Comparison of ENCODE assay signal across 18 cellular contexts in the genomic region with DNA sequence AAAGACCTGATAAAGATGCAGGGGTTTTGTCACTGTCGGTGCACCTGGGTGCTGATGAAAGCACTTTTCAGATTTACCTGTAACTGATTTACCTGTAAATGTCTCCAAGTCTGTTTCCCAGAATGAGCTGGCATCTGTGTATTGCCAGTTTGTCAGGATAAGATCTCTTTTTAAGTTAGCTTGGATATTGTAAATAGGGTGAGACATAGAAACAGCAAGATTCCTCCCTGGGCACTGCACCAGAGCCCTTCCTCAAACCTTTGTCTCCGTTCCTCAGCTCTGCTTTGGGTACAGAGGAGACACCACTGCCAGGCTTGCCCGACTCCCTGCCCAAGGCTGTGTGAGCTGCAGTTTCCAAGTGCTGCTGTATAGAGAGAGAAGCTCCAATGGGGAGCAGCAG.
DNase-seq lines count a peak whose midpoint lies in the region; TF ChIP-seq lines count a peak whose summit lies in the region.
"Had no signal": no experiment of that assay in that cellular context is flagged by ENCODE, and none has a peak within 500 bp of the region (broad histone marks: within the 10 kb centered on the region; RNA-seq: fewer than 3 reads in every experiment).

No MANE protein-coding gene starts in this region.

- H3K27me3 ChIP-seq in H9 (ENCODE audit: insufficient read depth, low read length) = no peaks in the 10 kb centered on the region
- H3K27me3 ChIP-seq in neural progenitor cell = no peaks in the 10 kb centered on the region
- H3K27me3 ChIP-seq: BLaER1 treated with 17β-estradiol and CSF1 and Interleukin-3, amounts not matched to agents 10 nM and 100 nM had no signal

- no peaks in the 10 kb centered on the region for H3K79me1 ChIP-seq in H9 (ENCODE audit: insufficient read depth, low read depth, low read length, poor library complexity, severe bottlenecking)

- H3K4me3 Mint-ChIP-seq in H9 = no peak overlapping the region
- no peak overlapping the region for H3K4me3 Mint-ChIP-seq in neural progenitor cell
- no peak overlapping the region for H3K4me3 Mint-ChIP-seq in type B pancreatic cell
- no peak overlapping the region for H3K4me3 Mint-ChIP-seq in activated T-helper 1 cell treated with anti-CD3 and anti-CD28 coated beads, Interleukin-12 subunit alpha, Interleukin-12 subunit beta, Interleukin-2, Interleukin-4 antibody, amounts not matched to agents 30 ng/mL and 10 ng/mL and 1 ng/mL, durations not matched to agents 14 hours and 24 hours and 36 hours
- H3K4me3 Mint-ChIP-seq: B cell; CD4-positive, CD25-positive, alpha-beta regulatory T cell; CD8-positive, alpha-beta memory T cell; GM23338; HFFc6 had no signal

- no peak overlapping the region for H4K8ac ChIP-seq in H9 (replicated peaks; ENCODE audit: insufficient read length, low read depth, low read length)

- no peak overlapping the region for H3T11ph ChIP-seq in H9 (ENCODE audit: low read length)

- H3K4ac ChIP-seq in H9 (ENCODE audit: low read depth, low read length) = no peak overlapping the region

- no peaks in the 10 kb centered on the region for H3K23me2 ChIP-seq in H9 (ENCODE audit: insufficient read length, low read depth, low read length, poor library complexity, severe bottlenecking)

- H2AK5ac ChIP-seq in H9 (ENCODE audit: insufficient read length, low read length) = no peak overlapping the region

- H3K4me2 ChIP-seq in H9 (ENCODE audit: insufficient read depth, insufficient read length, low read length) (no peak overlapping the region), neural progenitor cell (no peak overlapping the region)
- H3K4me2 ChIP-seq: BLaER1 treated with 17β-estradiol and CSF1 and Interleukin-3, amounts not matched to agents 10 nM and 100 nM; GM23338 had no signal

- H3K56ac ChIP-seq in H9 (ENCODE audit: insufficient read length, low read depth, low read length) = no peak overlapping the region

- H3K36me3 ChIP-seq in neural progenitor cell = no peaks in the 10 kb centered on the region

- H3K4me1 ChIP-seq in H9 (ENCODE audit: insufficient read depth, low read length) (no peaks in the 10 kb centered on the region; the same call in 1 of the 2 replicates), neural progenitor cell (peaks cover 3% of the 10 kb centered on the region)
- H3K4me1 ChIP-seq: BLaER1 treated with 17β-estradiol and CSF1 and Interleukin-3, amounts not matched to agents 10 nM and 100 nM had no signal

- H3K9me3 ChIP-seq in H9 (ENCODE audit: control insufficient read depth, low read depth, low read length) (no peaks in the 10 kb centered on the region), neural progenitor cell (ENCODE audit: low read depth) (no peaks in the 10 kb centered on the region)
- H3K9me3 ChIP-seq: BLaER1 treated with 17β-estradiol and CSF1 and Interleukin-3, amounts not matched to agents 10 nM and 100 nM had no signal

- no peak overlapping the region for H3K23ac ChIP-seq in H9 (ENCODE audit: insufficient read length, low read depth, low read length)

- H3K27me3 Mint-ChIP-seq in H9 (ENCODE audit: low read depth) (no peaks in the 10 kb centered on the region), neural progenitor cell (ENCODE audit: insufficient read depth, low read depth) (no peaks in the 10 kb centered on the region), type B pancreatic cell (no peaks in the 10 kb centered on the region)
- H3K27me3 Mint-ChIP-seq in activated T-helper 1 cell treated with anti-CD3 and anti-CD28 coated beads, Interleukin-12 subunit alpha, Interleukin-12 subunit beta, Interleukin-2, Interleukin-4 antibody, amounts not matched to agents 30 ng/mL and 10 ng/mL and 1 ng/mL, durations not matched to agents 14 hours and 24 hours and 36 hours (ENCODE audit: insufficient read depth) = no peaks in the 10 kb centered on the region
- H3K27me3 Mint-ChIP-seq: B cell; CD4-positive, CD25-positive, alpha-beta regulatory T cell; CD8-positive, alpha-beta memory T cell had no signal

- H3K9me3 Mint-ChIP-seq in H9 (no peaks in the 10 kb centered on the region), neural progenitor cell (no peaks in the 10 kb centered on the region), type B pancreatic cell (no peaks in the 10 kb centered on the region)
- no peaks in the 10 kb centered on the region for H3K9me3 Mint-ChIP-seq in activated T-helper 1 cell treated with anti-CD3 and anti-CD28 coated beads, Interleukin-12 subunit alpha, Interleukin-12 subunit beta, Interleukin-2, Interleukin-4 antibody, amounts not matched to agents 30 ng/mL and 10 ng/mL and 1 ng/mL, durations not matched to agents 14 hours and 24 hours and 36 hours
- H3K9me3 Mint-ChIP-seq: CD8-positive, alpha-beta memory T cell; GM23338; HFFc6 had no signal

- H2BK120ac ChIP-seq in H9 (ENCODE audit: low read depth, low read length, poor library complexity, severe bottlenecking) = no peak overlapping the region

- H2AFZ ChIP-seq in H9 (ENCODE audit: low read length) (no peak overlapping the region), neural progenitor cell (replicated peaks) (no peak overlapping the region)
- H2AFZ ChIP-seq: GM23338 had no signal

- no peak overlapping the region; the same call in 1 of the 2 replicates for H3K14ac ChIP-seq in H9 (ENCODE audit: insufficient read depth, low read length)

- H3K79me2 ChIP-seq in H9 (ENCODE audit: insufficient read depth, low read length) = no peaks in the 10 kb centered on the region
- H3K79me2 ChIP-seq in neural progenitor cell (ENCODE audit: low read depth) = no peaks in the 10 kb centered on the region

- intact Hi-C loops in activated T-helper 1 cell treated with anti-CD3 and anti-CD28 coated beads, Interleukin-12 subunit alpha, Interleukin-12 subunit beta, Interleukin-2, Interleukin-4 antibody, amounts not matched to agents 30 ng/mL and 10 ng/mL and 1 ng/mL, durations not matched to agents 14 hours and 24 hours and 36 hours (cut with micrococcal nuclease) = no loop called here

- H2BK5ac ChIP-seq in H9 (ENCODE audit: insufficient read length, low read length) = no peak overlapping the region

- H3K9ac ChIP-seq in H9 (ENCODE audit: extremely low read depth, insufficient read length, low read length) (no peak overlapping the region), neural progenitor cell (no peak overlapping the region)
- H3K9ac ChIP-seq: BLaER1 treated with 17β-estradiol and CSF1 and Interleukin-3, amounts not matched to agents 10 nM and 100 nM had no signal

- peaks cover 12 to 13% of the 10 kb centered on the region in 2 experiments for H3K4me1 Mint-ChIP-seq in H9
- peaks cover 9% of the 10 kb centered on the region for H3K4me1 Mint-ChIP-seq in neural progenitor cell
- peaks cover 6% of the 10 kb centered on the region for H3K4me1 Mint-ChIP-seq in type B pancreatic cell (ENCODE audit: unreplicated experiment)
- H3K4me1 Mint-ChIP-seq in activated T-helper 1 cell treated with anti-CD3 and anti-CD28 coated beads, Interleukin-12 subunit alpha, Interleukin-12 subunit beta, Interleukin-2, Interleukin-4 antibody, amounts not matched to agents 30 ng/mL and 10 ng/mL and 1 ng/mL, durations not matched to agents 14 hours and 24 hours and 36 hours (ENCODE audit: low read depth) = no peaks in the 10 kb centered on the region
- H3K4me1 Mint-ChIP-seq: B cell; CD8-positive, alpha-beta memory T cell had no signal

- H2BK12ac ChIP-seq in H9 (ENCODE audit: insufficient read length, low read depth, low read length) = no peak overlapping the region

- H4K20me1 ChIP-seq in H9 (ENCODE audit: control insufficient read depth, insufficient read depth, insufficient read length) (no peaks in the 10 kb centered on the region), neural progenitor cell (ENCODE audit: low read depth) (no peaks in the 10 kb centered on the region)
- H4K20me1 ChIP-seq: BLaER1 treated with 17β-estradiol and CSF1 and Interleukin-3, amounts not matched to agents 10 nM and 100 nM had no signal

- H2BK15ac ChIP-seq in H9 (ENCODE audit: low read depth, low read length) = no peak overlapping the region

- H3F3A ChIP-seq in neural progenitor cell (ENCODE audit: low read depth) = no peaks in the 10 kb centered on the region

- POLR2A ChIA-PET in RWPE1 (lab: Yijun Ruan, JAX; ENCODE audit: low non-redundant PET) = no interaction called here

- DNase-seq in H9 (no peak), neural progenitor cell (ENCODE audit: low spot score) (no peak), type B pancreatic cell (ENCODE audit: extremely low spot score, unreplicated experiment) (no peak), RWPE1 (ENCODE audit: low spot score) (no peak)
- no peak for DNase-seq in activated T-helper 1 cell treated with anti-CD3 and anti-CD28 coated beads, Interleukin-12 subunit alpha, Interleukin-12 subunit beta, Interleukin-2, Interleukin-4 antibody, amounts not matched to agents 30 ng/mL and 10 ng/mL and 1 ng/mL, durations not matched to agents 14 hours and 24 hours and 36 hours (ENCODE audit: low spot score)
- no peak for DNase-seq in stimulated activated CD4-positive, alpha-beta T cell treated with anti-CD3 and anti-CD28 coated beads, Interleukin-4, amount 100 ng/mL, for 4 hours
- DNase-seq: CD4-positive, CD25-positive, alpha-beta regulatory T cell; CD8-positive, alpha-beta memory T cell; COR-L47; DMS 273 treated with DMSO at 0.1 percent for 48 hours; DMS53; DND-41; HFFc6 had no signal

- H3K27ac ChIP-seq in H9 (ENCODE audit: insufficient read length, low read depth, low read length) (no peak overlapping the region), angular gyrus (ENCODE audit: low read depth, low read length) (peak overlapping the region; percentile 31), neural progenitor cell (no peak overlapping the region), RWPE1 (no peak overlapping the region)
- H3K27ac ChIP-seq: BLaER1 treated with 17β-estradiol and CSF1 and Interleukin-3, amounts not matched to agents 10 nM and 100 nM; HL-60 had no signal

- peak overlapping the region in 2 of 3 experiments; percentile 64 to 90; a peak in 1 of 7 replicates for H3K27ac Mint-ChIP-seq in H9
- peak overlapping the region; percentile 72 for H3K27ac Mint-ChIP-seq in neural progenitor cell
- H3K27ac Mint-ChIP-seq in type B pancreatic cell = peak overlapping the region; percentile 39
- H3K27ac Mint-ChIP-seq in activated T-helper 1 cell treated with anti-CD3 and anti-CD28 coated beads, Interleukin-12 subunit alpha, Interleukin-12 subunit beta, Interleukin-2, Interleukin-4 antibody, amounts not matched to agents 30 ng/mL and 10 ng/mL and 1 ng/mL, durations not matched to agents 14 hours and 24 hours and 36 hours = no peak overlapping the region
- H3K27ac Mint-ChIP-seq: B cell; CD8-positive, alpha-beta memory T cell; GM23338; HFFc6 had no signal

- H3K36me3 Mint-ChIP-seq in H9 (ENCODE audit: insufficient read depth in 1 of 3, low read depth in 3 of 3) = peaks cover 0 to 2% (median 2%) of the 10 kb centered on the region in 3 experiments; a peak in 2 of 7 replicates
- no peaks in the 10 kb centered on the region for H3K36me3 Mint-ChIP-seq in neural progenitor cell
- H3K36me3 Mint-ChIP-seq in type B pancreatic cell = peaks cover 14% of the 10 kb centered on the region
- no peaks in the 10 kb centered on the region for H3K36me3 Mint-ChIP-seq in activated T-helper 1 cell treated with anti-CD3 and anti-CD28 coated beads, Interleukin-12 subunit alpha, Interleukin-12 subunit beta, Interleukin-2, Interleukin-4 antibody, amounts not matched to agents 30 ng/mL and 10 ng/mL and 1 ng/mL, durations not matched to agents 14 hours and 24 hours and 36 hours (ENCODE audit: low read depth)

- H4K91ac ChIP-seq in H9 (ENCODE audit: insufficient read length, low read depth, low read length) = no peak overlapping the region

- H3K18ac ChIP-seq in H9 (ENCODE audit: insufficient read length, low read depth, low read length) = no peak overlapping the region

- no peak overlapping the region for H2BK20ac ChIP-seq in H9 (ENCODE audit: low read depth, low read length, poor library complexity, severe bottlenecking)

- no peak for TF ChIP-seq CTCF in H9 (conservative IDR thresholded peaks at IDR 0.05)
- no peak for TF ChIP-seq CTCF in neural progenitor cell (IDR thresholded peaks at IDR 0.05)
- TF ChIP-seq CTCF in type B pancreatic cell (conservative IDR thresholded peaks at IDR 0.05) = no peak
- no peak for TF ChIP-seq CTCF in RWPE1 (conservative IDR thresholded peaks at IDR 0.05; ENCODE audit: low read depth)

- H3K4me3 ChIP-seq in neural progenitor cell = no peak overlapping the region
- H3K4me3 ChIP-seq: BLaER1 treated with 17β-estradiol and CSF1 and Interleukin-3, amounts not matched to agents 10 nM and 100 nM; GM23338 had no signal

- H4K5ac ChIP-seq in H9 (ENCODE audit: insufficient read length, low read depth, low read length) = no peak overlapping the region

- CTCF ChIA-PET in RWPE1 (lab: Yijun Ruan, JAX) = no interaction called here

- WGBS in H9 (ENCODE audit: extremely low coverage, insufficient read length, low lambda C conversion rate) = no CpG with 5 or more reads among the region's 3 CpGs
